32 cellular contexts compared by ENCODE assay signal in the genomic region with DNA sequence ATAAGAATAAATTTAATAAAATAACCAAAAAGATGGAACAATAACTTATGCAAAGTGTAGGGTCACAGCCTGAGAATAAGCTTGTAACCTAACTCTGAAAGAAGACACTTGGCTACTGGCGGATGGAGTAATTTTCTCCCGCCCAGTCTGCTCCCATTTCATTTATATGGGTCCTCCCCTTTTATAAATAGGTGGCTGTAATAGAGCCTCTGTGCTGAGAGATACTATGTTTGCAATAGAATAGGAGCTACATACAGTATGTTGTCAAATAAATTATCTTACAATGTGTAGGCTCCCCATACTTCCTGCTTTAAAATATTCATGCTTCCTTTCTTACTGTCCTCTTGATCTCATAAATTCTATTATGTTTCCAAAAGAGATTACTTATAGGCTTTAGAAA.
"Had no signal": no experiment of that assay in that cellular context is flagged by ENCODE, and none has a peak within 500 bp of the region (broad histone marks: within the 10 kb centered on the region; RNA-seq: fewer than 3 reads in every experiment).

No MANE protein-coding gene starts in this region.

- H3K27ac ChIP-seq: adrenal gland, ascending aorta, body of pancreas, brain microvascular endothelial cell, breast epithelium, cardiac muscle cell had no signal

- H3K4me3 ChIP-seq: adrenal gland, ascending aorta, body of pancreas, breast epithelium, cardiac muscle cell had no signal

- DNase-seq: activated effector memory CD4-positive, alpha-beta T cell treated with anti-CD3 and anti-CD28 coated beads, Interleukin-2, amount 50 U/mL, for 16 hours; activated effector memory CD4-positive, alpha-beta T cell treated with Interleukin-2 at 50 U/mL for 16 hours; activated gamma-delta T cell; activated gamma-delta T cell treated with Interleukin-2 at 50 U/mL for 16 hours; activated naive CD4-positive, alpha-beta T cell; activated naive CD4-positive, alpha-beta T cell treated with anti-CD3 and anti-CD28 coated beads for 36 hours; activated naive CD4-positive, alpha-beta T cell treated with anti-CD3 and anti-CD28 coated beads, Interleukin-2, amount 10 ng/mL, durations not matched to agents 7 days and 5 days; activated naive CD4-positive, alpha-beta T cell treated with anti-CD3 and anti-CD28 coated beads, Interleukin-2, amount 50 U/mL, for 16 hours; activated naive CD4-positive, alpha-beta T cell treated with Interleukin-2 at 50 U/mL for 16 hours; activated naive CD8-positive, alpha-beta T cell treated with anti-CD3 and anti-CD28 coated beads for 36 hours; activated naive CD8-positive, alpha-beta T cell treated with anti-CD3 and anti-CD28 coated beads, Interleukin-2, amount 10 ng/mL, durations not matched to agents 7 days and 5 days; activated naive CD8-positive, alpha-beta T cell treated with anti-CD3 and anti-CD28 coated beads, Interleukin-2, amount 50 U/mL, for 24 hours; activated T-cell treated with anti-CD3 and anti-CD28 coated beads, Interleukin-2, amount 50 U/mL, for 1 hour; activated T-cell treated with anti-CD3 and anti-CD28 coated beads, Interleukin-2, amount 50 U/mL, for 24 hours; activated T-cell treated with anti-CD3 and anti-CD28 coated beads, Interleukin-2, amount 50 U/mL, for 4 hours; activated T-cell treated with anti-CD3 and anti-CD28 coated beads, Interleukin-2, amount 50 U/mL, for 48 hours; activated T-cell treated with anti-CD3 and anti-CD28 coated beads, Interleukin-2, amount 50 U/mL, for 72 hours; adrenal gland; amniotic stem cell; amygdala; anterior cingulate cortex; aorta; body of pancreas; brain microvascular endothelial cell; caudate nucleus; central memory CD4-positive, alpha-beta T cell; cerebellar nuclear complex had no signal

- H3K4me1 ChIP-seq: adrenal gland, ascending aorta, body of pancreas, breast epithelium had no signal

- H3K9me3 ChIP-seq: adrenal gland, ascending aorta, body of pancreas had no signal

- ATAC-seq: activated naive CD4-positive, alpha-beta T cell treated with anti-CD3 and anti-CD28 coated beads, Interleukin-2, amount 50 U/mL, for 72 hours; activated naive CD8-positive, alpha-beta T cell treated with anti-CD3 and anti-CD28 coated beads, Interleukin-2, amount 50 U/mL, for 24 hours; activated T-cell treated with anti-CD3 and anti-CD28 coated beads, Interleukin-2, amount 50 U/mL, for 4 hours; activated T-cell treated with anti-CD3 and anti-CD28 coated beads, Interleukin-2, amount 50 U/mL, for 72 hours; activated T-helper 17 cell treated with anti-CD3 and anti-CD28 coated beads, Interleukin-2, amount 50 U/mL, for 72 hours; body of pancreas had no signal

- H3K36me3 ChIP-seq: adrenal gland, ascending aorta, brain microvascular endothelial cell, breast epithelium, cardiac muscle cell had no signal

- H3K27me3 ChIP-seq: ascending aorta, body of pancreas, brain microvascular endothelial cell, cardiac muscle cell had no signal
